In the genomic region with DNA sequence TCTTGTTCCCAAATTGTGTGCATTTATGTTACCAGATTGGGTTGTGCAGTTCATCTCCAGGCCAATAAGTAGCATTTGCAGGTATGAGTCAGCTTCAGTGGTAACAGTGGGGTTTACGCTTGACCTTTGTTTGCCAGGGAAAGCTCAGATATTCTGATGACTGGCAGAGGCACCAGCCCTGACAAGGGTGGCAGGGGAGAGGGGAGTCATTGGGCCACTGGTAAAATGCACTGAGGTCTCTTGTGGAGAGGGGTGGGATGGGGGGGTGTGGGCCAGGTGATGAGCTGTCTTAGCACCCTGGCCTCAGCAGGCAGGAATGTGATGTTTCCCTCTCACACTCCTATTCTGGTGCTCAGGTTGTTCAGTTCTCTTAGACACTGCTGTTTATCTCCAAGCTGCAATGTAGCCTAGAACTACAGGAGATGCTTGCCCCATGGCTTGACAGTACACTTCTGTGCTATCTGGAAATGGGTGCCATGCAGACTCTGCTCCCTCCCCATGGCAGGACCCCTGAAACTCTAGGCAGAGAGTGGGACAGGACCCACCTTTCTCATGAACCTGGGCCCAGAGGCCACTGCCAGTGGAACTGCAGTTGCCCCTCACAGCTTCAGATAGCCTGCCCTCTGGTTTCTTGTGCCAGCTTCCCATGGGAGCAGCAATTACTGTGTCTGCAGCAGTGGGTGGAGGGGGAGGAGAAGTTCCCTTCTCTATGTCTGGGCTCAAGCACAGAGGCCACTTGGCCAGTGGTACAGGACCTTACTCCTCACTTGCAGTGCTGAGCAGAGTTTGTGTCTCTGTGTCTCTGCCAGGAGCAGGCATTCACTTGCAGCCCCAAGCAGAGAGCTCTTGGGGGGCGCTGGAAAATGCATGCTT, we compare ENCODE assay signal across 10 cellular contexts. TPM values are rescaled to one million over a fixed set of nuclear protein-coding genes. Genes with fewer than 3 reads are reported as not detected.
A peak's percentile ranks its signal among the peaks of the same experiment; 100 is the strongest.
DNase-seq lines count a peak whose midpoint lies in the region; ATAC-seq and TF ChIP-seq lines count a peak whose summit lies in the region.
"Had no signal": no experiment of that assay in that cellular context is flagged by ENCODE, and none has a peak within 500 bp of the region (broad histone marks: within the 10 kb centered on the region; RNA-seq: fewer than 3 reads in every experiment).

No MANE protein-coding gene starts in this region.

- no peak overlapping the region for H3K27ac ChIP-seq in CD8-positive, alpha-beta T cell (ENCODE audit: low read depth, low read length)
- no peak overlapping the region for H3K27ac ChIP-seq in neuronal stem cell (replicated peaks; ENCODE audit: low read length)

- no peak overlapping the region for H2BK120ac ChIP-seq in neuronal stem cell (ENCODE audit: low read depth, low read length)

- H2BK15ac ChIP-seq in neuronal stem cell (ENCODE audit: low read length), result no peak overlapping the region

- H2AFZ ChIP-seq in neuronal stem cell (ENCODE audit: low read length), result no peak overlapping the region

- no peak overlapping the region for H3K4ac ChIP-seq in neuronal stem cell (ENCODE audit: low read length)

- no peak overlapping the region for H2BK5ac ChIP-seq in neuronal stem cell (ENCODE audit: low read length)

- peaks cover 72% of the 10 kb centered on the region for H3K4me1 Mint-ChIP-seq in CD8-positive, alpha-beta T cell (ENCODE audit: low read depth)
- H3K4me1 Mint-ChIP-seq in WTC11, result peaks cover 40% of the 10 kb centered on the region
- H3K4me1 Mint-ChIP-seq: neural crest cell had no signal

- no peak overlapping the region for H4K91ac ChIP-seq in neuronal stem cell (ENCODE audit: low read depth, low read length, poor library complexity)

- no peak for ATAC-seq in CD8-positive, alpha-beta T cell
- ATAC-seq in WTC11, result peak; percentile 41
- ATAC-seq in left lobe of liver, result peak; percentile 56
- no peak for ATAC-seq in HG03280 (IDR thresholded peaks at IDR 0.05; ENCODE audit: unreplicated experiment)

- WGBS in neuronal stem cell (ENCODE audit: extremely low coverage in 2 of 2, insufficient read length in 2 of 2, insufficient replicate concordance in 1 of 2), 2 donors, result no CpG with 5 or more reads among the region's 2 CpGs

- H3K4me3 ChIP-seq in CD8-positive, alpha-beta T cell (ENCODE audit: low read depth, low read length), result no peak overlapping the region
- H3K4me3 ChIP-seq in neuronal stem cell (ENCODE audit: low read length in 2 of 2), result no peak overlapping the region

- POLR2A ChIA-PET in CD8-positive, alpha-beta T cell (lab: Charles Lee), result interaction anchor here (1.4 kb wide), 1 partner anchor 13 kb away, joined by 3 read pairs; no protein-coding TSS in a partner anchor
- POLR2A ChIA-PET in WTC11 (lab: Charles Lee), result no interaction called here

- H3K4me3 Mint-ChIP-seq in CD8-positive, alpha-beta T cell, result no peak overlapping the region
- H3K4me3 Mint-ChIP-seq in WTC11, result no peak overlapping the region
- H3K4me3 Mint-ChIP-seq: neural crest cell had no signal

- no peak overlapping the region for H3K23ac ChIP-seq in neuronal stem cell (ENCODE audit: low read depth, low read length, poor library complexity)

- H2AK5ac ChIP-seq in neuronal stem cell (ENCODE audit: low read depth, low read length), result no peak overlapping the region

- no peak overlapping the region for H4K8ac ChIP-seq in neuronal stem cell (ENCODE audit: low read depth, low read length)

- intact Hi-C loops in CD8-positive, alpha-beta T cell (cut with DNase I, micrococcal nuclease), result loop anchor here in 1 of 2 experiments (2.0 kb wide), 1 partner anchor 15 kb away; no protein-coding TSS in a partner anchor

- peaks cover 13% of the 10 kb centered on the region for H3K36me3 ChIP-seq in CD8-positive, alpha-beta T cell (ENCODE audit: insufficient read depth, low read length)
- H3K36me3 ChIP-seq in neuronal stem cell (replicated peaks in 1 of 2; ENCODE audit: control insufficient read depth in 2 of 2, insufficient read depth in 2 of 2, low read length in 2 of 2), result peaks cover 2 to 36% of the 10 kb centered on the region in 2 donors

- H3K27me3 ChIP-seq in CD8-positive, alpha-beta T cell (ENCODE audit: insufficient read depth, low read length), result no peaks in the 10 kb centered on the region
- no peaks in the 10 kb centered on the region for H3K27me3 ChIP-seq in neuronal stem cell (ENCODE audit: control insufficient read depth in 3 of 3, insufficient read depth in 3 of 3, low read depth in 1 of 3, low read length in 3 of 3)

- H3K79me1 ChIP-seq in neuronal stem cell (ENCODE audit: low read depth, low read length), result peaks cover 12% of the 10 kb centered on the region

- no peak overlapping the region for H3K18ac ChIP-seq in neuronal stem cell (ENCODE audit: low read length)

- CTCF ChIA-PET in CD8-positive, alpha-beta T cell (lab: Charles Lee), result interaction anchor here (1.0 to 1.3 kb wide), 3 partner anchors 7 to 504 kb away, joined by 3 read pairs; no protein-coding TSS in a partner anchor
- CTCF ChIA-PET in WTC11 (lab: Charles Lee), result interaction anchor here (2.1 kb wide), 1 partner anchor 32 kb away, joined by 5 read pairs; no protein-coding TSS in a partner anchor

- peaks cover 72% of the 10 kb centered on the region for H3K36me3 Mint-ChIP-seq in CD8-positive, alpha-beta T cell
- H3K36me3 Mint-ChIP-seq in WTC11, result peaks cover 3% of the 10 kb centered on the region; the same call in 1 of the 2 replicates

- no peak for DNase-seq in CD8-positive, alpha-beta T cell
- DNase-seq in H4 (ENCODE audit: low spot score) (peak; percentile 41), WTC11 (ENCODE audit: low spot score) (no peak), left lobe of liver (ENCODE audit: low spot score) (no peak), neuronal stem cell (ENCODE audit: low spot score) (no peak), NCI-H2107 treated with DMSO at 0.1 percent for 48 hours (lab: John Stamatoyannopoulos, UW; ENCODE audit: unreplicated experiment) (no peak), NCI-H1105 (lab: John Stamatoyannopoulos, UW) (no peak)
- DNase-seq: NCI-H526 treated with DMSO at 0.1 percent for 48 hours had no signal

- H3K9me3 Mint-ChIP-seq in CD8-positive, alpha-beta T cell, result peaks cover 24% of the 10 kb centered on the region
- H3K9me3 Mint-ChIP-seq in WTC11, result 0 out of 2 replicates have a peak, but pooled peaks cover 3% of the 10 kb centered on the region

- peaks cover 20% of the 10 kb centered on the region for H3K4me1 ChIP-seq in CD8-positive, alpha-beta T cell (ENCODE audit: insufficient read depth, low read length)
- peaks cover 0 to 8% of the 10 kb centered on the region in 2 donors for H3K4me1 ChIP-seq in neuronal stem cell (ENCODE audit: control insufficient read depth in 2 of 2, insufficient read depth in 1 of 2, low read depth in 1 of 2, low read length in 2 of 2)

- H3K4me2 ChIP-seq in neuronal stem cell (ENCODE audit: insufficient read depth, low read length, poor library complexity, severe bottlenecking), result no peak overlapping the region

- TF ChIP-seq CTCF in CD8-positive, alpha-beta T cell (IDR thresholded peaks at IDR 0.05), result no peak
- no peak for TF ChIP-seq CTCF in WTC11 (IDR thresholded peaks at IDR 0.05)

- H3K9ac ChIP-seq in neuronal stem cell (ENCODE audit: low read depth, low read length, poor library complexity), result no peak overlapping the region

- H3K9me3 ChIP-seq in CD8-positive, alpha-beta T cell (ENCODE audit: low read length), result peaks cover 6% of the 10 kb centered on the region
- peaks cover 0 to 26% of the 10 kb centered on the region in 2 donors for H3K9me3 ChIP-seq in neuronal stem cell (replicated peaks in 1 of 2; ENCODE audit: control insufficient read depth in 2 of 2, insufficient read depth in 1 of 2, low read depth in 1 of 2, low read length in 2 of 2)

- H2BK12ac ChIP-seq in neuronal stem cell (ENCODE audit: low read length), result no peak overlapping the region

- peak overlapping the region; percentile 72 for H3K27ac Mint-ChIP-seq in CD8-positive, alpha-beta T cell
- H3K27ac Mint-ChIP-seq in WTC11, result peak overlapping the region; percentile 57; the same call in 1 of the 2 replicates

- no peaks in the 10 kb centered on the region for H3K27me3 Mint-ChIP-seq in CD8-positive, alpha-beta T cell (ENCODE audit: low read depth)
- no peaks in the 10 kb centered on the region for H3K27me3 Mint-ChIP-seq in WTC11 (ENCODE audit: low read depth)

- no peak overlapping the region for H3K14ac ChIP-seq in neuronal stem cell (ENCODE audit: low read length)

TF ChIP-seq in WTC11, 78 proteins besides CTCF, POLR2A, EP300 and RAD21 (continues in another document):
- no peak for TF ChIP-seq ESRRA (CRISPR knock-in tag; IDR thresholded peaks at IDR 0.05; ENCODE audit: borderline replicate concordance)
- TF ChIP-seq, protein P1, sequence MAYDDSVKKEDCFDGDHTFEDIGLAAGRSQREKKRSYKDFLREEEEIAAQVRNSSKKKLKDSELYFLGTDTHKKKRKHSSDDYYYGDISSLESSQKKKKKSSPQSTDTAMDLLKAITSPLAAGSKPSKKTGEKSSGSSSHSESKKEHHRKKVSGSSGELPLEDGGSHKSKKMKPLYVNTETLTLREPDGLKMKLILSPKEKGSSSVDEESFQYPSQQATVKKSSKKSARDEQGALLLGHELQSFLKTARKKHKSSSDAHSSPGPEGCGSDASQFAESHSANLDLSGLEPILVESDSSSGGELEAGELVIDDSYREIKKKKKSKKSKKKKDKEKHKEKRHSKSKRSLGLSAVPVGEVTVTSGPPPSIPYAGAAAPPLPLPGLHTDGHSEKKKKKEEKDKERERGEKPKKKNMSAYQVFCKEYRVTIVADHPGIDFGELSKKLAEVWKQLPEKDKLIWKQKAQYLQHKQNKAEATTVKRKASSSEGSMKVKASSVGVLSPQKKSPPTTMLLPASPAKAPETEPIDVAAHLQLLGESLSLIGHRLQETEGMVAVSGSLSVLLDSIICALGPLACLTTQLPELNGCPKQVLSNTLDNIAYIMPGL (CRISPR knock-in tag; IDR thresholded peaks at IDR 0.05), result no peak
- TF ChIP-seq, protein P2, sequence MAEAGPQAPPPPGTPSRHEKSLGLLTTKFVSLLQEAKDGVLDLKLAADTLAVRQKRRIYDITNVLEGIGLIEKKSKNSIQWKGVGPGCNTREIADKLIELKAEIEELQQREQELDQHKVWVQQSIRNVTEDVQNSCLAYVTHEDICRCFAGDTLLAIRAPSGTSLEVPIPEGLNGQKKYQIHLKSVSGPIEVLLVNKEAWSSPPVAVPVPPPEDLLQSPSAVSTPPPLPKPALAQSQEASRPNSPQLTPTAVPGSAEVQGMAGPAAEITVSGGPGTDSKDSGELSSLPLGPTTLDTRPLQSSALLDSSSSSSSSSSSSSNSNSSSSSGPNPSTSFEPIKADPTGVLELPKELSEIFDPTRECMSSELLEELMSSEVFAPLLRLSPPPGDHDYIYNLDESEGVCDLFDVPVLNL (CRISPR knock-in tag; IDR thresholded peaks at IDR 0.05; ENCODE audit: borderline replicate concordance, low read depth), result no peak
- TF ChIP-seq SOX15 (CRISPR knock-in tag; IDR thresholded peaks at IDR 0.05), result no peak
- no peak for TF ChIP-seq ZNF232 (CRISPR knock-in tag; IDR thresholded peaks at IDR 0.05)
- TF ChIP-seq TCF7 (CRISPR knock-in tag; IDR thresholded peaks at IDR 0.05; ENCODE audit: low read depth), result no peak

RNA-seq across cellular contexts. Expression of a gene that starts 31.9 kb away (rescaled TPM):
- total RNA-seq in CD8-positive, alpha-beta T cell, result 100 to 1,000 TPM; 213 to 224 TPM
- total RNA-seq in H4 (2014; rRNA removed; shearing (Covaris generic)), result 17.4 and 17.5 TPM in 2 replicates
- total RNA-seq in WTC11 (2021) (25.4 to 37.2 TPM (median 27.8 TPM) in 3 replicates), left lobe of liver (37.0 TPM)
- 19.9 TPM for polyA plus RNA-seq in neuronal stem cell (2013, experiment 1 of 2)
- polyA plus RNA-seq in neuronal stem cell (2013, experiment 2 of 2), result 21.3 TPM

Comparison
In these comparisons a context has a peak if more than half of its experiments do, and no peak if none do; other contexts are left out.
1. ATAC-seq: peak in WTC11 (single experiment) and left lobe of liver (single experiment); none in CD8-positive, alpha-beta T cell (single experiment) and HG03280 (single experiment).